ENCODE assay signal across 15 cellular contexts in the genomic region with DNA sequence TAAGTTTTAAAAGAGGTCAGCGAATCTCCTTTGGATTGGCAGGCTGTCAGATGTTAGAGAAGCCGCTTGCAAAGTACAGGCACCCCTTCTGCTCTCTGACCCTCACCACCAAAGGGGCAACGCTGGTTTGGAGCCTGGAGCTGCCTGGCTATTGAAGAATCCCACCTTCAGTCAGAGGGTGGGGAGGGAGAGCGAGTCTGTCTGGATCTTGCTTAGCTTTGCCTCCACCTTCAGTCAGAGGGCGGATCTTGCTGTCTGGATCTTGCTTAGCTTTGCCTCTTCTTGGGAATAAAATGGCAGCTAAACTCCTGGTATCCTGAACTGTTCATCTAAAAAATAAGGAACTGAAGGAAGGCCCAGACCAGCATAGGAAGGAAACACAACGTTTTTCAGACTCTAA. TPM values are rescaled to one million over a fixed set of nuclear protein-coding genes. Genes with fewer than 3 reads are reported as not detected.
"Had no signal": no experiment of that assay in that cellular context is flagged by ENCODE, and none has a peak within 500 bp of the region (broad histone marks: within the 10 kb centered on the region; RNA-seq: fewer than 3 reads in every experiment).

No MANE protein-coding gene starts in this region.

- H3K9me3 Mint-ChIP-seq: activated CD4-positive, alpha-beta T cell treated with anti-CD3 and anti-CD28 coated beads, Interleukin-2, amount 10 ng/mL, durations not matched to agents 7 days and 5 days; naive B cell had no signal

- H3K36me3 Mint-ChIP-seq: activated naive CD8-positive, alpha-beta T cell; naive B cell had no signal

- H3K4me1 Mint-ChIP-seq: activated CD4-positive, alpha-beta T cell treated with anti-CD3 and anti-CD28 coated beads, Interleukin-2, amount 10 ng/mL, durations not matched to agents 7 days and 5 days; naive B cell had no signal

- H3K4me1 ChIP-seq: parathyroid adenoma had no signal

- H3K27ac ChIP-seq: neutrophil, parathyroid adenoma had no signal

- H3K27ac Mint-ChIP-seq: activated CD4-positive, alpha-beta T cell treated with anti-CD3 and anti-CD28 coated beads, Interleukin-2, amount 10 ng/mL, durations not matched to agents 7 days and 5 days; activated naive CD8-positive, alpha-beta T cell; naive B cell had no signal

- H3K36me3 ChIP-seq: neutrophil had no signal

- H3K4me3 Mint-ChIP-seq: activated CD4-positive, alpha-beta T cell treated with anti-CD3 and anti-CD28 coated beads, Interleukin-2, amount 10 ng/mL, durations not matched to agents 7 days and 5 days; activated naive CD8-positive, alpha-beta T cell; naive B cell had no signal

- FAIRE-seq: colon had no signal

- H3K27me3 Mint-ChIP-seq: activated naive CD8-positive, alpha-beta T cell had no signal

- H2AFZ ChIP-seq: parathyroid adenoma had no signal

- H3K9ac ChIP-seq: parathyroid adenoma had no signal

- H3K9me3 ChIP-seq: neutrophil had no signal

- DNase-seq: activated CD4-positive, alpha-beta T cell treated with anti-CD3 and anti-CD28 coated beads, Interleukin-2, amount 10 ng/mL, durations not matched to agents 7 days and 5 days; activated CD4-positive, CD25-positive, alpha-beta regulatory T cell; activated CD8-positive, alpha-beta memory T cell treated with anti-CD3 and anti-CD28 coated beads, Interleukin-2, amount 50 U/mL, for 48 hours; activated gamma-delta T cell treated with Interleukin-2 at 50 U/mL for 16 hours; amniotic stem cell; foreskin fibroblast; left colon; naive B cell; stimulated activated CD4-positive, alpha-beta T cell treated with anti-CD3 and anti-CD28 coated beads, Interleukin-1b, Interleukin-23, amount 100 ng/mL, for 48 hours; T-helper 2 cell had no signal

RNA-seq across cellular contexts. Expression of a gene that starts 7.3 kb away (rescaled TPM):
- total RNA-seq: activated CD4-positive, alpha-beta T cell treated with anti-CD3 and anti-CD28 coated beads, Interleukin-2, amount 10 ng/mL, durations not matched to agents 7 days and 5 days; mononuclear cell had no signal
